25 cellular contexts compared by ENCODE assay signal in the genomic region with DNA sequence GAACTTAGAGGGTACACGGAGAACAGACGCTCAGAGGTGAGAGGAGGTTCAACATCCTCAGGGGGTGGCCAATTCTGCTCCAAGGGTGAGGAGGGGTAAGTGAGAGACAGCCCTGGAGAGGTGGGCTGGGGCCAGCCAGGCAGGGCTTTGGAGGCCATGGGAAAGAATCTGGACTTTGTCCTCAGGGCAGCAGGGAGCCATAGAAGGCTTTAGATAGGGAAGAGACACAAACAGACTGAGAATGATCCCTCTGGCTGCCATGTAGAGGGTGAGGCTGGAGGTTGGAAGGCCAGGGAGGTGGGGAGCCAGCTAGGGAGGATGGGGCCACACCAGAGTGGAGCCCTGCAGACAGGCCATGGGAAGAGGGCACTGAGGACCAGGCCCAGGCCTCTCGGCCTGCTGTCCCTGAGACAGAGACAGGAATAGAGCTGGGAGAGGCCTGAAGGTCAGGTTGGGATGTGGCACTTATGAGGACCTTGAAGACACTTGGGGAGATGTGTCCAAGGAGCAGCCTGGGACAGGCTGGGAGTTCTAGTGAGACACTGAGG. TPM values are rescaled to one million over a fixed set of nuclear protein-coding genes. Genes with fewer than 3 reads are reported as not detected.
DNase-seq lines count a peak whose midpoint lies in the region; ATAC-seq and TF ChIP-seq lines count a peak whose summit lies in the region.
"Had no signal": no experiment of that assay in that cellular context is flagged by ENCODE, and none has a peak within 500 bp of the region (broad histone marks: within the 10 kb centered on the region; RNA-seq: fewer than 3 reads in every experiment).

No MANE protein-coding gene starts in this region.

- 92% methylated on average over 3 of the region's 3 CpGs for WGBS in heart right ventricle, 2 donors

- ATAC-seq in heart right ventricle: no peak
- peak; percentile 8 for ATAC-seq in upper lobe of right lung
- no peak for ATAC-seq in HG03342 (IDR thresholded peaks at IDR 0.05; ENCODE audit: unreplicated experiment)
- ATAC-seq: activated CD4-positive, alpha-beta T cell treated with anti-CD3 and anti-CD28 coated beads for 36 hours had no signal

- TF ChIP-seq CTCF in left ventricle myocardium inferior (IDR thresholded peaks at IDR 0.05; ENCODE audit: borderline replicate concordance): no peak
- TF ChIP-seq CTCF in heart right ventricle (IDR thresholded peaks at IDR 0.05): no peak
- no peak for TF ChIP-seq CTCF in chondrocyte (IDR thresholded peaks at IDR 0.05)
- TF ChIP-seq CTCF in neural progenitor cell (IDR thresholded peaks at IDR 0.05): no peak
- TF ChIP-seq CTCF in upper lobe of right lung (IDR thresholded peaks at IDR 0.05): no peak

- DNase-seq in left ventricle myocardium inferior: peak; percentile 1
- no peak for DNase-seq in heart right ventricle
- DNase-seq in chondrocyte (ENCODE audit: low spot score): peak; percentile 58
- no peak for DNase-seq in neural progenitor cell (ENCODE audit: low spot score)
- no peak for DNase-seq in upper lobe of right lung
- no peak for DNase-seq in NCI-H510A (lab: John Stamatoyannopoulos, UW)
- DNase-seq: activated CD4-positive, alpha-beta T cell treated with anti-CD3 and anti-CD28 coated beads for 36 hours; activated effector memory CD4-positive, alpha-beta T cell treated with Interleukin-2 at 50 U/mL for 16 hours; amniotic stem cell; cortex of kidney; NCI-H1048; NCI-H1930; NCI-H2227 treated with DMSO at 0.1 percent for 48 hours; NCI-H82; stimulated activated CD4-positive, alpha-beta T cell treated with anti-CD3 and anti-CD28 coated beads, Interleukin-2, amount 100 ng/mL, for 24 hours; stomach; T-helper 1 cell had no signal

- H2AFZ ChIP-seq in neural progenitor cell (replicated peaks): no peak overlapping the region

- no peaks in the 10 kb centered on the region for H3K27me3 ChIP-seq in left ventricle myocardium inferior (ENCODE audit: low read depth)
- no peaks in the 10 kb centered on the region for H3K27me3 ChIP-seq in heart right ventricle
- no peaks in the 10 kb centered on the region for H3K27me3 ChIP-seq in neural progenitor cell
- no peaks in the 10 kb centered on the region for H3K27me3 ChIP-seq in upper lobe of right lung
- H3K27me3 ChIP-seq: breast epithelium, stomach had no signal

- H3K4me3 Mint-ChIP-seq in chondrocyte (ENCODE audit: unreplicated experiment): no peak overlapping the region
- H3K4me3 Mint-ChIP-seq in neural progenitor cell: no peak overlapping the region
- H3K4me3 Mint-ChIP-seq: activated CD4-positive, alpha-beta T cell treated with anti-CD3 and anti-CD28 coated beads for 36 hours; mesothelial cell of epicardium; type B pancreatic cell had no signal

- H3K4me2 ChIP-seq in neural progenitor cell: no peak overlapping the region

- H3K27ac ChIP-seq in left ventricle myocardium inferior (replicated peaks): no peak overlapping the region
- no peak overlapping the region for H3K27ac ChIP-seq in heart right ventricle
- no peak overlapping the region for H3K27ac ChIP-seq in neural progenitor cell
- no peak overlapping the region for H3K27ac ChIP-seq in upper lobe of right lung
- H3K27ac ChIP-seq: stomach had no signal

- intact Hi-C loops in left ventricle myocardium inferior (cut with micrococcal nuclease): no loop called here
- intact Hi-C loops in heart right ventricle (cut with DNase I): no loop called here
- intact Hi-C loops in upper lobe of right lung (cut with DNase I): no loop called here

- H3K4me1 ChIP-seq in left ventricle myocardium inferior: peaks cover 45% of the 10 kb centered on the region
- peaks cover 0 to 32% (median 9%) of the 10 kb centered on the region in 9 donors for H3K4me1 ChIP-seq in heart right ventricle
- no peaks in the 10 kb centered on the region for H3K4me1 ChIP-seq in neural progenitor cell
- peaks cover 3% of the 10 kb centered on the region for H3K4me1 ChIP-seq in upper lobe of right lung

- H3K79me2 ChIP-seq in neural progenitor cell (ENCODE audit: low read depth): peaks cover 27% of the 10 kb centered on the region

- H3K27ac Mint-ChIP-seq in chondrocyte (ENCODE audit: unreplicated experiment): no peak overlapping the region
- peak overlapping the region; percentile 9 for H3K27ac Mint-ChIP-seq in neural progenitor cell
- H3K27ac Mint-ChIP-seq: activated CD4-positive, alpha-beta T cell treated with anti-CD3 and anti-CD28 coated beads for 36 hours; mesothelial cell of epicardium; type B pancreatic cell had no signal

- no peak overlapping the region for H3K9ac ChIP-seq in neural progenitor cell

- no peaks in the 10 kb centered on the region for H3K9me3 Mint-ChIP-seq in chondrocyte (ENCODE audit: low read depth)
- no peaks in the 10 kb centered on the region for H3K9me3 Mint-ChIP-seq in neural progenitor cell
- H3K9me3 Mint-ChIP-seq: mesothelial cell of epicardium, type B pancreatic cell had no signal

- H3F3A ChIP-seq in neural progenitor cell (ENCODE audit: low read depth): no peaks in the 10 kb centered on the region

- peaks cover 53% of the 10 kb centered on the region for H3K36me3 ChIP-seq in left ventricle myocardium inferior
- H3K36me3 ChIP-seq in heart right ventricle: peaks cover 0 to 62% (median 32%) of the 10 kb centered on the region in 9 donors
- H3K36me3 ChIP-seq in neural progenitor cell: no peaks in the 10 kb centered on the region
- peaks cover 41% of the 10 kb centered on the region for H3K36me3 ChIP-seq in upper lobe of right lung
- H3K36me3 ChIP-seq: breast epithelium had no signal

- H3K27me3 Mint-ChIP-seq in chondrocyte (ENCODE audit: low read depth) (no peaks in the 10 kb centered on the region), neural progenitor cell (ENCODE audit: insufficient read depth, low read depth) (no peaks in the 10 kb centered on the region)
- H3K27me3 Mint-ChIP-seq: activated CD4-positive, alpha-beta T cell treated with anti-CD3 and anti-CD28 coated beads for 36 hours; type B pancreatic cell had no signal

- peaks cover 20% of the 10 kb centered on the region for H3K36me3 Mint-ChIP-seq in chondrocyte (ENCODE audit: low read depth)
- peaks cover 31% of the 10 kb centered on the region for H3K36me3 Mint-ChIP-seq in neural progenitor cell

- H3K4me1 Mint-ChIP-seq in chondrocyte (ENCODE audit: low read depth) (peaks cover 11% of the 10 kb centered on the region), neural progenitor cell (no peaks in the 10 kb centered on the region)
- H3K4me1 Mint-ChIP-seq: mesothelial cell of epicardium had no signal

- no peak overlapping the region for H3K4me3 ChIP-seq in left ventricle myocardium inferior
- no peak overlapping the region for H3K4me3 ChIP-seq in heart right ventricle
- H3K4me3 ChIP-seq in neural progenitor cell: no peak overlapping the region
- H3K4me3 ChIP-seq in upper lobe of right lung: no peak overlapping the region
- H3K4me3 ChIP-seq: breast epithelium, skin epidermis, stomach had no signal

- H3K9me3 ChIP-seq in left ventricle myocardium inferior (replicated peaks): no peaks in the 10 kb centered on the region
- no peaks in the 10 kb centered on the region for H3K9me3 ChIP-seq in heart right ventricle
- no peaks in the 10 kb centered on the region for H3K9me3 ChIP-seq in neural progenitor cell (ENCODE audit: low read depth)
- H3K9me3 ChIP-seq in upper lobe of right lung: no peaks in the 10 kb centered on the region
- H3K9me3 ChIP-seq: breast epithelium, stomach had no signal

- H4K20me1 ChIP-seq in neural progenitor cell (ENCODE audit: low read depth): peaks cover 15% of the 10 kb centered on the region

RNA-seq across cellular contexts. Expression of gene CCNP, which starts 29.2 kb away (rescaled TPM):
- total RNA-seq in left ventricle myocardium inferior (0.30 TPM), heart right ventricle (not detected), chondrocyte (0.52 to 0.73 TPM (median 0.59 TPM) in 3 replicates), neural progenitor cell (ENCODE audit: low replicate concordance) (1.7 TPM in 1 of 2 replicates, not detected in the other), upper lobe of right lung (not detected)
- polyA plus RNA-seq in heart right ventricle: under 1 TPM; 0.04 to 0.15 TPM
- total RNA-seq: H4, LHCN-M2, stomach had no signal

RNA-seq across cellular contexts. Expression of gene AKT2, which starts 29.5 kb away (rescaled TPM):
- 107 TPM for total RNA-seq in left ventricle myocardium inferior
- 100 to 1,000 TPM; 117 to 147 (median 127) TPM for total RNA-seq in heart right ventricle
- polyA plus RNA-seq in heart right ventricle: 10 to 100 TPM; 56.7 to 57.6 TPM
- 99.9 to 136 TPM (median 100 TPM) in 3 replicates for total RNA-seq in chondrocyte
- total RNA-seq in neural progenitor cell (ENCODE audit: low replicate concordance): 85.1 and 139 TPM in 2 replicates
- 103 TPM for total RNA-seq in upper lobe of right lung

RNA-seq across cellular contexts. Expression of gene TTC9B, which starts 37.5 kb away (rescaled TPM):
- total RNA-seq in left ventricle myocardium inferior (not detected), heart right ventricle (not detected), chondrocyte (not detected in 3 replicates), neural progenitor cell (ENCODE audit: low replicate concordance) (not detected in 2 replicates), upper lobe of right lung (not detected)
- not detected for polyA plus RNA-seq in heart right ventricle
- total RNA-seq: activated CD4-positive, alpha-beta T cell treated with anti-CD3 and anti-CD28 coated beads for 36 hours; H4; LHCN-M2; mesothelial cell of epicardium; pulmonary artery endothelial cell had no signal

Comparison
In these comparisons a context has a peak if more than half of its experiments do, and no peak if none do; other contexts are left out.
1. DNase-seq: peak in left ventricle myocardium inferior (single experiment) and chondrocyte (single experiment); none in heart right ventricle (0 of 2), neural progenitor cell (single experiment), upper lobe of right lung (single experiment) and NCI-H510A (single experiment).